Comparison of ENCODE assay signal across 8 cellular contexts in the genomic region with DNA sequence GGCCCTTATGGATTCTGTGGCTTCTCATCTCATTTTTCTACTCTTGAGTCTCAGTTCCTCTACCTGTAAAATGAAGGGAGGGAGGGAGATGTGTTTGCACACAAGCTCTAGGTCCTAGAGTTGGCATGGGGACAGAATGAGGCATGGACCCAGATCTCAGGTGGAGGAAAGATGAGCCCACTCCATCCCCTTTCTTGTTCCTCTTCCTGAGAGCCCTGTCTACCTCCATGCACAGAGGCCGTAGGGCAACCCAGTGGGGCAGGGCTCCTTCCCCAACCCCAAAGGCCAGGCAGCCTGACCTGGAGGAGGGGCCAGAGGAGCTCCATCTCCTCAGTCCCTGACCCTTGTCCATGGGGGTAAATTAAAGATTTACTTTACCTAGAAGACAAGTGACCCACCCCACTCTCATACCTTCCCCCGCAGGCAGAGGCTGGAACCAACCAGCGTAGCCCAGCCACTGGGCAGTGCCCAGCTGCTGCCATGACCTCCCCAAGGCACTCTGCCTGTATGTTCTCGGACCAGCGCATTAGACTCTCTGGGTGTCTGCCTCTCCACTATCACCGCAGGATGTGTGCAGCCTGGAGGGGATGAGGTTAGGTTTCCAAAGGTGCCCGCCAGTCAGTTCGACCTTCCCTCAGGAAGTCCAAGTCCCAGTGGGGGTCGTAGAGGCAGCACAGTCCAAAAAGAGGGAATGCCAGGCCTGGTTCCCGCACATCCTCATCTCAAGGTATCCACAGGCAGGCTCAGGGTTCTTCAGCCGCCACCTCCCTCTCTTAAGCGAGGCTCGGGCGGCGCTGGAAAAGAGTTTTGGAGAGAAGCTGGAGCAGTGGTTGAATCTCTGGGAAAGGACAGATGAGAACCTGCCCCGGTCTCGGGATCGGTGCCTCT. TPM values are rescaled to one million over a fixed set of nuclear protein-coding genes. Genes with fewer than 3 reads are reported as not detected.
DNase-seq lines count a peak whose midpoint lies in the region; ATAC-seq lines count a peak whose summit lies in the region.

No MANE protein-coding gene starts in this region.

- H3K4me3 Mint-ChIP-seq in dendritic cell treated with granulocyte-macrophage colony-stimulating factor and Interleukin-4, amounts not matched to agents 40 ng/mL and 50 ng/mL, for 4 days, result peak overlapping the region; percentile 83

- ATAC-seq in GM18907 (IDR thresholded peaks at IDR 0.05; ENCODE audit: unreplicated experiment) (peak; percentile 12), GM21717 (IDR thresholded peaks at IDR 0.05; ENCODE audit: unreplicated experiment) (no peak), GM18519 (IDR thresholded peaks at IDR 0.05; ENCODE audit: low FRiP score, unreplicated experiment) (no peak), HG03097 (IDR thresholded peaks at IDR 0.05; ENCODE audit: low FRiP score, unreplicated experiment) (no peak)

- H3K27ac Mint-ChIP-seq in dendritic cell treated with granulocyte-macrophage colony-stimulating factor and Interleukin-4, amounts not matched to agents 40 ng/mL and 50 ng/mL, for 4 days, result peak overlapping the region; percentile 95

- peaks cover 5% of the 10 kb centered on the region for H3K27me3 Mint-ChIP-seq in dendritic cell treated with granulocyte-macrophage colony-stimulating factor and Interleukin-4, amounts not matched to agents 40 ng/mL and 50 ng/mL, for 4 days

- H3K36me3 Mint-ChIP-seq in dendritic cell treated with granulocyte-macrophage colony-stimulating factor and Interleukin-4, amounts not matched to agents 40 ng/mL and 50 ng/mL, for 4 days (ENCODE audit: low read depth), result peaks cover 14% of the 10 kb centered on the region

- peaks cover 55% of the 10 kb centered on the region for H3K4me1 Mint-ChIP-seq in dendritic cell treated with granulocyte-macrophage colony-stimulating factor and Interleukin-4, amounts not matched to agents 40 ng/mL and 50 ng/mL, for 4 days (ENCODE audit: low read depth)

- no peaks in the 10 kb centered on the region for H3K9me3 Mint-ChIP-seq in dendritic cell treated with granulocyte-macrophage colony-stimulating factor and Interleukin-4, amounts not matched to agents 40 ng/mL and 50 ng/mL, for 4 days

- DNase-seq in NCI-H526 treated with DMSO at 0.1 percent for 48 hours (lab: John Stamatoyannopoulos, UW) (peak; percentile 59), myocyte (ENCODE audit: low read depth) (peak; percentile 55), GM03348 (ENCODE audit: low spot score) (no peak)

- intact Hi-C loops in dendritic cell treated with granulocyte-macrophage colony-stimulating factor and Interleukin-4, amounts not matched to agents 40 ng/mL and 50 ng/mL, for 4 days (cut with micrococcal nuclease), result loop anchor here (1.0 to 10.0 kb wide), 3 partner anchors 117 to 191 kb away; a partner anchor contains a TSS

RNA-seq across cellular contexts. Expression of a gene that starts 3.0 kb away (rescaled TPM):
- 210 and 293 TPM in 2 replicates for total RNA-seq in myocyte
- 66.0 TPM for polyA plus RNA-seq in myocyte (2012)

RNA-seq across cellular contexts. Expression of a gene that starts 23.2 kb away (rescaled TPM):
- total RNA-seq in myocyte, result 223 and 238 TPM in 2 replicates
- polyA plus RNA-seq in myocyte (2012), result 257 TPM

RNA-seq across cellular contexts. Expression of a gene that starts 38.6 kb away (rescaled TPM):
- total RNA-seq in myocyte, result 0.40 and 0.57 TPM in 2 replicates
- 0.61 TPM for polyA plus RNA-seq in myocyte (2012)

RNA-seq across cellular contexts. Expression of a gene that starts 56.1 kb away (rescaled TPM):
- total RNA-seq in myocyte, result 0.21 and 1.7 TPM in 2 replicates
- 0.35 TPM for polyA plus RNA-seq in myocyte (2012)
